In the genomic region with DNA sequence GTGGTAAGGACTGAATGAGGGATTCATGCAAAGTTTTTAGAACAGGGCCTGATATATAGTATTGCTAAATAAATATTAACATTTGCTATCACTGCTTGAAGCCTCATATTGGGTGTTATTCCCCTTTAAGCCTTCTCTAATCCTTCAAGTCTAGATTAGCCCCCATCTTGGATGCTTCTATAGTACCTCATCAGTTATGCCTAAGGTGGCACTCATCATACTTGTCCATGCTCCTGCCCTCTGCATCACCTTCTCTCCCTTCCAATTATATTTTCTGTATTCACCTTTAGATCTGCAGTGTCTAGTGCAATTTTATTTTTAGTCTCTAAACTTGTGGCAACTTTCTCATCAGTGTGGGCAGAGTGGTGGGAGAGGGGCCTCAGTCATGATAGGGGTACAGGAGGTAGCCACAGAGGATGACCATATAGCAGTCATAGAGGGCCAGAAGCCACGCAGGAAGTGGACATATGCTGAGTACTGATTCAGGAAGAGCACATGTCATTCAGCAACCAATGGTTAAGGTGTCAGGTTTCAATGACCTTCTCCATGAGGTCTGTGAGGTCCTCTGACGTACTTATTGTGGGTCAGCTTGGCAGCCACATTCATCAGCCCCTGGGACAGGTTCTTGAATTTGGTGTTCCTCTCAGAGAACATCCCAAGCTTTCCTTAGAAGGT, we compare ENCODE assay signal across 8 cellular contexts. TPM values are rescaled to one million over a fixed set of nuclear protein-coding genes. Genes with fewer than 3 reads are reported as not detected.
DNase-seq lines count a peak whose midpoint lies in the region; ATAC-seq and TF ChIP-seq lines count a peak whose summit lies in the region.

No MANE protein-coding gene starts in this region.

- peaks cover 0 to 2% (median 2%) of the 10 kb centered on the region in 3 donors for H3K27me3 Mint-ChIP-seq in CD14-positive monocyte (ENCODE audit: low read depth in 3 of 3)

- DNase-seq in CD14-positive monocyte (ENCODE audit: low spot score) (peak; percentile 47), upper lobe of right lung (no peak), SIG-M5 (lab: John Stamatoyannopoulos, UW) (no peak), UCSD-AML1 (lab: John Stamatoyannopoulos, UW; ENCODE audit: unreplicated experiment) (no peak)
- no peak for DNase-seq in activated effector memory CD4-positive, alpha-beta T cell treated with Interleukin-2 at 50 U/mL for 16 hours

- peaks cover 0 to under 1% (median 0%) of the 10 kb centered on the region in 7 donors for H3K9me3 Mint-ChIP-seq in CD14-positive monocyte

- H3K27ac Mint-ChIP-seq in CD14-positive monocyte, result peak overlapping the region; percentile 98 to 100 (median 99)

- ATAC-seq in GM19324 (IDR thresholded peaks at IDR 0.05; ENCODE audit: low FRiP score, unreplicated experiment), result peak; percentile 44
- ATAC-seq in HG03342 (IDR thresholded peaks at IDR 0.05; ENCODE audit: unreplicated experiment), result peak; percentile 49
- ATAC-seq in upper lobe of right lung, result no peak

- intact Hi-C loops in CD14-positive monocyte (cut with micrococcal nuclease), result loop anchor here (5.0 to 10.0 kb wide), 3 partner anchors 34 to 76 kb away; no protein-coding TSS in a partner anchor
- intact Hi-C loops in upper lobe of right lung (cut with DNase I), result no loop called here

- H3K27ac ChIP-seq in cingulate gyrus (ENCODE audit: low read depth, low read length), result peak overlapping the region; percentile 0
- peak overlapping the region; percentile 84 for H3K27ac ChIP-seq in upper lobe of right lung

- H3K36me3 Mint-ChIP-seq in CD14-positive monocyte, result peaks cover 12 to 15% of the 10 kb centered on the region in 2 donors

- H3K4me3 ChIP-seq in upper lobe of right lung, result peak overlapping the region; percentile 49

- no peaks in the 10 kb centered on the region for H3K27me3 ChIP-seq in upper lobe of right lung

- no peaks in the 10 kb centered on the region for H3K36me3 ChIP-seq in upper lobe of right lung

- TF ChIP-seq CTCF in CD14-positive monocyte (IDR thresholded peaks at IDR 0.05) (no peak), upper lobe of right lung (IDR thresholded peaks at IDR 0.05) (no peak)

- no peaks in the 10 kb centered on the region for H3K9me3 ChIP-seq in upper lobe of right lung

- peaks cover 73% of the 10 kb centered on the region for H3K4me1 Mint-ChIP-seq in CD14-positive monocyte

- H3K4me1 ChIP-seq in upper lobe of right lung, result peaks cover 14% of the 10 kb centered on the region

- peak overlapping the region in 1 of 2 donors; percentile 53 for H3K4me3 Mint-ChIP-seq in CD14-positive monocyte

RNA-seq across cellular contexts. Expression of a gene that starts 2.5 kb away (rescaled TPM):
- 10 to 100 TPM; 70.4 to 71.1 TPM for polyA plus RNA-seq in CD14-positive monocyte
- total RNA-seq in upper lobe of right lung, result 64.6 TPM
